ENCODE assay signal across 34 cellular contexts in the genomic region with DNA sequence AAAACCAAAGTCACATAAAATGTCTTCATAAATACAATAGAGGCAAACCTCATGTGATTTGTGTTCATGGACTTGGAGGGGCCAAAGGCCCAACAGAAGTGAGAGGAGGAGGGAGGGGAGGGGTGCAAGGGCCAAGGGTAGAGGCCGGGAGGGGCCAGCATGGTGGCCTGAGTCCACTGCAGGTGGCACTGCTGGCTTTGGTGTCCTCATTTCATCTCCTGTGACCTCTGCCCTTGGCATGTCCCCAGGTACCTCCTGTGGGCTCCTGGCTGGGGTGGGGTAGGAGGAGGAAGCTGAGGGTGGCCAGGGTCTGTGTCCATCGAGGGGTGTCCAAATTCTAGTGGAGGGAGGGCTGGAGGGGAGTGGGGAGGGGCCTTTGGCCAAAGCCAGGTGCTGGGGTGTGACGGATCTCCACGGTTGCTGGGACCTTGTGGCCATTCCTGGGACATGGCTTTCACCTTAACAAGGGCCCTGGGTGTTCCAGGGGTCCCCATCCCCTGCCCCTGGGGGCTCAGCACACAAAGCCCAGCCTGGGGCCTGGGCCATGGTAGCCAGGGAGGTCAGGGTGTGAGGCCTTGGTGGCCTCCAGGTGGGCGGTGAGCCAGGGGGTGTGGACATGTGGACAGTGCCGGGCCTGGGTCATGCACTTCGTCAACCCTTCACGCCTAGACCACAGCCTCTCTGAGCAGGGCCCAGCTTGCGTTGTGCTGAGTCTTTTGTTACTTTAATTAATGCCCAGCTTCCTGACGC. TPM values are rescaled to one million over a fixed set of nuclear protein-coding genes. Genes with fewer than 3 reads are reported as not detected.
"Had no signal": no experiment of that assay in that cellular context is flagged by ENCODE, and none has a peak within 500 bp of the region (broad histone marks: within the 10 kb centered on the region; RNA-seq: fewer than 3 reads in every experiment).

No MANE protein-coding gene starts in this region.

- H3K9me3 ChIP-seq: body of pancreas, breast epithelium had no signal

- H3K27ac ChIP-seq: body of pancreas, brain microvascular endothelial cell, breast epithelium, VCaP had no signal

- H3K36me3 ChIP-seq: brain microvascular endothelial cell, breast epithelium had no signal

- H3K4me1 ChIP-seq: body of pancreas, breast epithelium had no signal

- H3K4me3 ChIP-seq: body of pancreas, breast epithelium had no signal

- ATAC-seq: activated CD8-positive, alpha-beta T cell treated with anti-CD3 and anti-CD28 coated beads for 36 hours; activated naive CD8-positive, alpha-beta T cell treated with anti-CD3 and anti-CD28 coated beads, Interleukin-2, amount 50 U/mL, for 24 hours; activated T-cell treated with anti-CD3 and anti-CD28 coated beads, Interleukin-2, amount 50 U/mL, for 4 hours; activated T-cell treated with anti-CD3 and anti-CD28 coated beads, Interleukin-2, amount 50 U/mL, for 72 hours; activated T-helper 17 cell treated with anti-CD3 and anti-CD28 coated beads, Interleukin-2, amount 50 U/mL, for 72 hours; body of pancreas had no signal

- H3K27me3 ChIP-seq: body of pancreas, breast epithelium had no signal

- DNase-seq: activated B cell treated with CpG ODN at 0.5 μM for 24 hours; activated CD4-positive, alpha-beta memory T cell treated with anti-CD3 and anti-CD28 coated beads for 36 hours; activated CD4-positive, alpha-beta T cell treated with anti-CD3 and anti-CD28 coated beads for 4 hours; activated CD4-positive, alpha-beta T cell treated with anti-CD3 and anti-CD28 coated beads, Interleukin-2, amount 10 ng/mL, durations not matched to agents 24 days and 14 days; activated CD4-positive, alpha-beta T cell treated with anti-CD3 and anti-CD28 coated beads, Interleukin-2, amount 50 U/mL, for 1 hour; activated CD4-positive, alpha-beta T cell treated with anti-CD3 and anti-CD28 coated beads, Interleukin-2, amount 50 U/mL, for 4 hours; activated CD4-positive, CD25-positive, alpha-beta regulatory T cell treated with anti-CD3 and anti-CD28 coated beads, Interleukin-2, amount 50 U/mL, for 72 hours; activated CD8-positive, alpha-beta memory T cell treated with anti-CD3 and anti-CD28 coated beads, Interleukin-2, amount 50 U/mL, for 4 hours; activated CD8-positive, alpha-beta T cell treated with anti-CD3 and anti-CD28 coated beads for 36 hours; activated effector memory CD4-positive, alpha-beta T cell treated with anti-CD3 and anti-CD28 coated beads, Interleukin-2, amount 50 U/mL, for 16 hours; activated gamma-delta T cell treated with Interleukin-2 at 50 U/mL for 16 hours; activated naive CD4-positive, alpha-beta T cell; activated naive CD4-positive, alpha-beta T cell treated with anti-CD3 and anti-CD28 coated beads for 36 hours; activated naive CD8-positive, alpha-beta T cell treated with anti-CD3 and anti-CD28 coated beads, Interleukin-2, amount 10 ng/mL, durations not matched to agents 7 days and 5 days; activated naive CD8-positive, alpha-beta T cell treated with anti-CD3 and anti-CD28 coated beads, Interleukin-2, amount 50 U/mL, for 24 hours; activated T-cell treated with anti-CD3 and anti-CD28 coated beads for 4 hours; activated T-cell treated with anti-CD3 and anti-CD28 coated beads, Interleukin-2, amount 50 U/mL, for 1 hour; activated T-cell treated with anti-CD3 and anti-CD28 coated beads, Interleukin-2, amount 50 U/mL, for 4 hours; activated T-cell treated with anti-CD3 and anti-CD28 coated beads, Interleukin-2, amount 50 U/mL, for 72 hours; amniotic stem cell; aorta; body of pancreas; brain microvascular endothelial cell; central memory CD4-positive, alpha-beta T cell; SW 1271; T-helper 1 cell; T-helper 2 cell; T-helper 9 cell had no signal

- FAIRE-seq: astrocyte, TTC549 had no signal

RNA-seq across cellular contexts. Expression of a gene that starts 20.6 kb away (rescaled TPM):
- total RNA-seq: activated B cell treated with CpG ODN at 0.5 μM for 24 hours; activated CD4-positive, alpha-beta T cell treated with anti-CD3 and anti-CD28 coated beads, Interleukin-2, amount 10 ng/mL, durations not matched to agents 24 days and 14 days; activated CD8-positive, alpha-beta memory T cell treated with anti-CD3 and anti-CD28 coated beads for 36 hours; activated CD8-positive, alpha-beta T cell treated with anti-CD3 and anti-CD28 coated beads for 36 hours; activated naive CD4-positive, alpha-beta T cell treated with anti-CD3 and anti-CD28 coated beads for 36 hours; activated T-cell treated with anti-CD3 and anti-CD28 coated beads, Interleukin-2, amount 50 U/mL, for 4 hours; activated T-cell treated with anti-CD3 and anti-CD28 coated beads, Interleukin-2, amount 50 U/mL, for 72 hours; astrocyte; body of pancreas had no signal
- polyA plus RNA-seq: aorta had no signal
